ENCODE assay signal across 1 cellular context in the genomic region with DNA sequence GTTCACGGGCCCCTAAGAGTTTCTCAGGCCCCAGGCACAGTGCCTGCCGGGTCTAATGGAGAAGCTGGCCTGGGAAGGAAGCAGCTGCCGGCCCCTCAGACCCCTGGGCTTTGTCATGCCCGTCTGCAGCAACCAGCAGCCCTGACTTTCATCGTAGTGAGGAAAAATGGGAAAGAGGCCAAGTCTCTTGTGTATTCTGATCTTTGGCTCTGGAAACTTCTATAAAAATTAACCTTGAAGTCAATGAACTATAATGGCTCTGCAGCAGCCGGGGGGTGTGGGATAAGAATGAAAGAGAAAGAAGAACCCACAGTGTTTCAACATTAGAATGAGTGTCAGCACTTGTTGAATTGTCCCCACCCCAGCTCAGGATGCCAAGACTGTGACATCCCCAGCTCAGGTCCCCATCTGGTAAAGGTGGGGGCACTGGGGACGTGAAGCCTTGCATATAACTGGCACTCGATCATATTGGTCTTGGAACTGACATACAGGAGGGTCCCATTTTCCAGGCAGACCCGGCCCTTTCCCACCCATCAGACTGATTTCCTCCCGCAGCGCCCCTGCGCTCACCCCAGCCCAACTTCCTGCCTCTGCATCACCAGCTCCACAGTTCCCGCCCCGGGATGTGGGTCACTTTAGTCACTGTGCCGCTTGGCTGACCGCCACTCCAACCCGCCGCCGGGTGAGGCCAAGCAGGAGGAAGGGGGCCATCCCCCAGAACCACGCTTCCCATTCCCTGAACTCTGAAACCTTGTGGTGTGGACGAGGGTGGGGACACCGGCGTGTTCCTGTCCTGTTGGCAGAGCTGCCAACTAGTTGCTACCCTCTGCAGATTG.
TF ChIP-seq lines count a peak whose summit lies in the region.

No MANE protein-coding gene starts in this region.

TF ChIP-seq in GM12878, 131 proteins besides CTCF, POLR2A, EP300 and RAD21 (continued from another document and continues in another):
- TF ChIP-seq ZNF592 (IDR thresholded peaks at IDR 0.05) (no peak), SMARCA5 (IDR thresholded peaks at IDR 0.05) (no peak), WRNIP1 (IDR thresholded peaks at IDR 0.05; ENCODE audit: borderline replicate concordance, low read depth, low read length) (no peak), FOXM1 (IDR thresholded peaks at IDR 0.05; ENCODE audit: low read depth, low read length) (no peak), YBX1 (IDR thresholded peaks at IDR 0.05) (no peak), FOS (IDR thresholded peaks at IDR 0.05; ENCODE audit: borderline replicate concordance, extremely low read depth, insufficient read length) (no peak), YY1 (IDR thresholded peaks at IDR 0.05; ENCODE audit: low read depth, low read length) (no peak), E4F1 (IDR thresholded peaks at IDR 0.05; ENCODE audit: borderline replicate concordance, partially characterized antibody) (no peak), ZNF622 (IDR thresholded peaks at IDR 0.05) (no peak), NFYA (IDR thresholded peaks at IDR 0.05; ENCODE audit: borderline replicate concordance, low read depth, low read length) (no peak), CEBPZ (IDR thresholded peaks at IDR 0.05; ENCODE audit: low read depth, low read length) (no peak), POLR2AphosphoS2 (IDR thresholded peaks at IDR 0.05; ENCODE audit: low read depth, low read length) (no peak), STAT3 (IDR thresholded peaks at IDR 0.05; ENCODE audit: low read depth, low read length) (no peak), MYB (IDR thresholded peaks at IDR 0.05; ENCODE audit: borderline replicate concordance, low read depth, low read length) (no peak), DPF2 (IDR thresholded peaks at IDR 0.05) (peak; percentile 49), BRCA1 (IDR thresholded peaks at IDR 0.05; ENCODE audit: low read depth, low read length) (no peak), NR2F1 (conservative IDR thresholded peaks at IDR 0.05) (no peak), HDAC6 (IDR thresholded peaks at IDR 0.05; ENCODE audit: unreplicated experiment) (no peak), HDGF (IDR thresholded peaks at IDR 0.05) (0 out of 2 replicates have a peak, but pooled peaks have one; percentile 51), CBX3 (IDR thresholded peaks at IDR 0.05; ENCODE audit: borderline replicate concordance, low read depth) (no peak), ZNF217 (IDR thresholded peaks at IDR 0.05) (no peak), NFXL1 (IDR thresholded peaks at IDR 0.05; ENCODE audit: borderline replicate concordance) (no peak), NRF1 (conservative IDR thresholded peaks at IDR 0.05; ENCODE audit: low read depth, low read length) (no peak), GABPA (IDR thresholded peaks at IDR 0.05; ENCODE audit: low read depth) (no peak), MTA2 (IDR thresholded peaks at IDR 0.05; ENCODE audit: low read depth) (no peak), STAT1 (conservative IDR thresholded peaks at IDR 0.05) (no peak), RBBP5 (conservative IDR thresholded peaks at IDR 0.05) (no peak), NFIC (IDR thresholded peaks at IDR 0.05; ENCODE audit: low read depth, low read length) (no peak), HDAC2 (IDR thresholded peaks at IDR 0.05) (no peak), SRF (IDR thresholded peaks at IDR 0.05; ENCODE audit: low read depth in 2 of 2, low read length in 2 of 2) (no peak), CREB1 (IDR thresholded peaks at IDR 0.05; ENCODE audit: low read depth) (no peak), IRF3 (IDR thresholded peaks at IDR 0.05) (no peak), IKZF1 (conservative IDR thresholded peaks at IDR 0.05) (peak; percentile 80), SP1 (IDR thresholded peaks at IDR 0.05; ENCODE audit: low read depth, low read length) (no peak), SMAD5 (IDR thresholded peaks at IDR 0.05; ENCODE audit: low read depth) (no peak), RELB (IDR thresholded peaks at IDR 0.05; ENCODE audit: low read depth) (no peak)
- TF ChIP-seq, protein P1, sequence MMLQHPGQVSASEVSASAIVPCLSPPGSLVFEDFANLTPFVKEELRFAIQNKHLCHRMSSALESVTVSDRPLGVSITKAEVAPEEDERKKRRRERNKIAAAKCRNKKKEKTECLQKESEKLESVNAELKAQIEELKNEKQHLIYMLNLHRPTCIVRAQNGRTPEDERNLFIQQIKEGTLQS (IDR thresholded peaks at IDR 0.05; ENCODE audit: borderline replicate concordance, extremely low read depth, low read depth, low read length): no peak
- TF ChIP-seq, protein P2, sequence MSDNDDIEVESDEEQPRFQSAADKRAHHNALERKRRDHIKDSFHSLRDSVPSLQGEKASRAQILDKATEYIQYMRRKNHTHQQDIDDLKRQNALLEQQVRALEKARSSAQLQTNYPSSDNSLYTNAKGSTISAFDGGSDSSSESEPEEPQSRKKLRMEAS (IDR thresholded peaks at IDR 0.05; ENCODE audit: low read depth, low read length): no peak
- TF ChIP-seq, protein P3, sequence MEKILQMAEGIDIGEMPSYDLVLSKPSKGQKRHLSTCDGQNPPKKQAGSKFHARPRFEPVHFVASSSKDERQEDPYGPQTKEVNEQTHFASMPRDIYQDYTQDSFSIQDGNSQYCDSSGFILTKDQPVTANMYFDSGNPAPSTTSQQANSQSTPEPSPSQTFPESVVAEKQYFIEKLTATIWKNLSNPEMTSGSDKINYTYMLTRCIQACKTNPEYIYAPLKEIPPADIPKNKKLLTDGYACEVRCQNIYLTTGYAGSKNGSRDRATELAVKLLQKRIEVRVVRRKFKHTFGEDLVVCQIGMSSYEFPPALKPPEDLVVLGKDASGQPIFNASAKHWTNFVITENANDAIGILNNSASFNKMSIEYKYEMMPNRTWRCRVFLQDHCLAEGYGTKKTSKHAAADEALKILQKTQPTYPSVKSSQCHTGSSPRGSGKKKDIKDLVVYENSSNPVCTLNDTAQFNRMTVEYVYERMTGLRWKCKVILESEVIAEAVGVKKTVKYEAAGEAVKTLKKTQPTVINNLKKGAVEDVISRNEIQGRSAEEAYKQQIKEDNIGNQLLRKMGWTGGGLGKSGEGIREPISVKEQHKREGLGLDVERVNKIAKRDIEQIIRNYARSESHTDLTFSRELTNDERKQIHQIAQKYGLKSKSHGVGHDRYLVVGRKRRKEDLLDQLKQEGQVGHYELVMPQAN (conservative IDR thresholded peaks at IDR 0.05): no peak
- TF ChIP-seq, protein P4, sequence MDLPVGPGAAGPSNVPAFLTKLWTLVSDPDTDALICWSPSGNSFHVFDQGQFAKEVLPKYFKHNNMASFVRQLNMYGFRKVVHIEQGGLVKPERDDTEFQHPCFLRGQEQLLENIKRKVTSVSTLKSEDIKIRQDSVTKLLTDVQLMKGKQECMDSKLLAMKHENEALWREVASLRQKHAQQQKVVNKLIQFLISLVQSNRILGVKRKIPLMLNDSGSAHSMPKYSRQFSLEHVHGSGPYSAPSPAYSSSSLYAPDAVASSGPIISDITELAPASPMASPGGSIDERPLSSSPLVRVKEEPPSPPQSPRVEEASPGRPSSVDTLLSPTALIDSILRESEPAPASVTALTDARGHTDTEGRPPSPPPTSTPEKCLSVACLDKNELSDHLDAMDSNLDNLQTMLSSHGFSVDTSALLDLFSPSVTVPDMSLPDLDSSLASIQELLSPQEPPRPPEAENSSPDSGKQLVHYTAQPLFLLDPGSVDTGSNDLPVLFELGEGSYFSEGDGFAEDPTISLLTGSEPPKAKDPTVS (IDR thresholded peaks at IDR 0.05; ENCODE audit: low read depth, low read length): no peak
